8 cellular contexts compared by ENCODE assay signal in the genomic region with DNA sequence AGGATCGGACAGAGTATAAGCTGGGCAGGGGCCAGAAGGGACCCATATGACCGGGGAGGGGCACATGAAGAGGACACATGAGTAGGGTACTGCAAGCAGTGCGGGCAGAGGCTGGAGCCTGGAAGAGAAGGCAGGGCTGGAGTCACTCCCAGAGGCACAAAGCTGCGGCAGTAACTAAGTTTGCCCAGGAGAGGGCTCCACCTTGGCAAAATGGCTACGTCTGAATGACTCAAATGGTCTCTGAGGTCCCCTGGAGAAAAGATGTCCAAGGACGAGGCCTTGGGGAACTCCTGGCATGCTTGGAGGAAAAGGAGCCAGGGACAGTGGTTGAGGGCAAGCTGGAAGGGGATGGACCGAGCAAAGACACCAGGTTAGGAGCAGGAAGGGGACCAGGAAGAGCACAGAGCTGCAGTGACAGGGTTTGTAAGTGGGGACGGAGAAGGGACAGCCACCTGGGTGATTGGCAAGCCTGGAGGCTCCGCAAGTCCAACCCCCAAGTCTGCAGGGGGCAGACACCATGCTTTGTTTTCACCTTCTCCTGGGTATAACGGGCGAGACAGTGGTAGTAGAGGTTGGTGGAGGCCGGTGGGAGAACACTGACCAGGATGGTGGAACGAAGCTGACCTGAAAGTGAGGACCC. TPM values are rescaled to one million over a fixed set of nuclear protein-coding genes. Genes with fewer than 3 reads are reported as not detected.
A peak's percentile ranks its signal among the peaks of the same experiment; 100 is the strongest.
DNase-seq lines count a peak whose midpoint lies in the region; ATAC-seq, FAIRE-seq and TF ChIP-seq lines count a peak whose summit lies in the region.

No MANE protein-coding gene starts in this region.

- DNase-seq in DMS 273 (lab: John Stamatoyannopoulos, UW; ENCODE audit: unreplicated experiment), result peak; percentile 81
- DNase-seq in HTR-8/SVneo (ENCODE audit: insufficient read length, low spot score), result peak; percentile 82
- DNase-seq in RCC 7860 (ENCODE audit: low spot score), result peak; percentile 40
- peak; percentile 26 for DNase-seq in activated T-helper 1 cell treated with Interleukin-2 at 50 U/mL for 16 hours (ENCODE audit: low read depth)
- peak; percentile 68 for DNase-seq in fibroblast of the aortic adventitia (ENCODE audit: low read depth)
- DNase-seq in osteoblast (ENCODE audit: insufficient read length, low spot score, missing footprints), result peak; percentile 95
- peak; percentile 36 to 68 for DNase-seq in tibial artery

- intact Hi-C loops in tibial artery (cut with DNase I; ENCODE audit: low total_unique reads), result loop anchor here (10.0 kb wide), 1 partner anchor 292 kb away; no protein-coding TSS in a partner anchor

- no peak overlapping the region for H3K27ac ChIP-seq in osteoblast (ENCODE audit: low read depth, low read length)
- H3K27ac ChIP-seq in tibial artery, result no peak overlapping the region

- H3K4me2 ChIP-seq in osteoblast (ENCODE audit: insufficient read depth, low read length), result no peak overlapping the region

- H3K79me2 ChIP-seq in osteoblast (ENCODE audit: insufficient read depth, low read length), result no peaks in the 10 kb centered on the region

- H3K4me1 ChIP-seq in osteoblast (ENCODE audit: insufficient read depth, low read length) (no peaks in the 10 kb centered on the region), tibial artery (no peaks in the 10 kb centered on the region)

- H3K9me3 ChIP-seq in osteoblast (ENCODE audit: low read depth, low read length) (no peaks in the 10 kb centered on the region), tibial artery (no peaks in the 10 kb centered on the region)

- FAIRE-seq in HTR-8/SVneo (lab: Jason Lieb, UNC) (peak; percentile 72), RCC 7860 (lab: Jason Lieb, UNC) (no peak)

- H3K4me3 ChIP-seq in fibroblast of the aortic adventitia (ENCODE audit: low read depth, low read length), result no peak overlapping the region
- no peak overlapping the region for H3K4me3 ChIP-seq in osteoblast (ENCODE audit: insufficient read depth, low read length)
- H3K4me3 ChIP-seq in tibial artery, result no peak overlapping the region

- TF ChIP-seq CTCF in fibroblast of the aortic adventitia (IDR thresholded peaks at IDR 0.05; ENCODE audit: insufficient read depth, low read length) (peak; percentile 84), osteoblast (IDR thresholded peaks at IDR 0.05; ENCODE audit: extremely low read depth, low read depth, low read length) (peak; percentile 83), tibial artery (IDR thresholded peaks at IDR 0.05) (peak; percentile 56 to 65)

- H3K27me3 ChIP-seq in osteoblast (ENCODE audit: insufficient read depth, low read length), result peaks cover 9% of the 10 kb centered on the region
- H3K27me3 ChIP-seq in tibial artery, result peaks cover 0 to 53% of the 10 kb centered on the region in 2 donors

- H3K36me3 ChIP-seq in osteoblast (ENCODE audit: insufficient read depth, low read length) (no peaks in the 10 kb centered on the region), tibial artery (no peaks in the 10 kb centered on the region)

- ATAC-seq in HG02623 (IDR thresholded peaks at IDR 0.05; ENCODE audit: unreplicated experiment), result no peak

- H4K20me1 ChIP-seq in osteoblast (ENCODE audit: insufficient read depth, low read length), result no peaks in the 10 kb centered on the region

- H2AFZ ChIP-seq in osteoblast (ENCODE audit: low read length), result peak overlapping the region; percentile 5

RNA-seq across cellular contexts. Expression of a gene that starts 43.1 kb away (rescaled TPM):
- total RNA-seq in fibroblast of the aortic adventitia (ENCODE audit: low replicate concordance) (0.08 TPM in 1 of 2 replicates, not detected in the other), osteoblast (not detected in 2 replicates)

Comparison
In these comparisons a context has a peak if more than half of its experiments do, and no peak if none do; other contexts are left out.
1. DNase-seq: peak in every context shown above with its lines; median percentile 95 in osteoblast; 82 in HTR-8/SVneo; 81 in DMS 273; 68 in fibroblast of the aortic adventitia; 52 in tibial artery; 40 in RCC 7860; 26 in activated T-helper 1 cell treated with Interleukin-2 at 50 U/mL for 16 hours.